ENCODE assay signal across 24 cellular contexts in the genomic region with DNA sequence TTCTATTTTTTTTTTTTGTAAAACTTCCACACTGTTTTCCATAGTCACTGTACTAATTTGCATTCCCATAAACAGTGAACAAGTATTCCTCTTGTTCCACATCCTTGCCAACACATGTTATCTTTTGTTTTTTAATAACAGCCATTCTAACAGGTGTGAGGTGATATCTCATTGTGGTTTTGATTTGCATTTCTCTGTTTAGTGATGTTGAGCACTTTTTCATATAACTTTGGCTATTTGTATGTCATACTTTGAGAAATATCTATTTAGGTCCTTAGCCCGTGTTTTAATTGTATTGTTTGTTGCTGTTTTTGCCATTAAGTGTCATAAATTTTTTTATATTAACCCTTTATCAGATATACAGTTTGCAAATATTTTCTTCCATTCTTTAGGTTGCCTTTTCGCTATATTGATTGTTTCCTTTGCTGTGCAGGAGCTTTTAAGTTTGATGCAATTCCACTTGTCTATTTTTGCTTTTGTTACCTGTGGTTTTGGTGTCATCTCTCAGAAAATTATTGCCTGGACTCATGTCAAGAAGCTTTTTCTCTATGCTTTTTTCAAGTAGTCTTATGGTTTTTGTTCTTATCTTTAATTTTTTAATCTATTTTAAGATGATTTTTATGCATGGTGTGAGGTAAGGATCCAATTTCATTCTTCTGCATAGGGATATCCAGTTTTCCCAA.
DNase-seq lines count a peak whose midpoint lies in the region; ATAC-seq and TF ChIP-seq lines count a peak whose summit lies in the region.
"Had no signal": no experiment of that assay in that cellular context is flagged by ENCODE, and none has a peak within 500 bp of the region (broad histone marks: within the 10 kb centered on the region; RNA-seq: fewer than 3 reads in every experiment).

No MANE protein-coding gene starts in this region.

- no peak overlapping the region for H2AFZ ChIP-seq in KMS-11 (ENCODE audit: low read depth)
- H2AFZ ChIP-seq: PC-9 had no signal

- H3K4me1 ChIP-seq in KMS-11 (ENCODE audit: low read depth, poor library complexity, severe bottlenecking) = peaks cover 63% of the 10 kb centered on the region
- H3K4me1 ChIP-seq: BE2C, SJSA1 had no signal

- ATAC-seq in GM18517 (IDR thresholded peaks at IDR 0.05; ENCODE audit: unreplicated experiment) (peak; percentile 75), GM19455 (IDR thresholded peaks at IDR 0.05; ENCODE audit: unreplicated experiment) (peak; percentile 46), HG03342 (IDR thresholded peaks at IDR 0.05; ENCODE audit: unreplicated experiment) (peak; percentile 51)
- ATAC-seq: HCT116, Right ventricle myocardium inferior had no signal

- H4K20me1 ChIP-seq in KMS-11 (ENCODE audit: insufficient read depth) = no peaks in the 10 kb centered on the region

- no peak for DNase-seq in NCI-H446 treated with DMSO at 0.1 percent for 48 hours (lab: John Stamatoyannopoulos, UW)
- DNase-seq in NCI-H524 (lab: John Stamatoyannopoulos, UW) = no peak
- DNase-seq in C1 segment of cervical spinal cord (lab: John Stamatoyannopoulos, UW) = no peak
- no peak for DNase-seq in activated naive CD4-positive, alpha-beta T cell treated with Interleukin-2 at 50 U/mL for 16 hours
- DNase-seq: 8988T, ACHN, BE2C, Calu3, DMS79 treated with DMSO at 0.1 percent for 48 hours, GF-D8, KBM-7, MG63, NCI-H2029, NCI-H510A, NCI-H774, PC-9, T-helper 2 cell had no signal

- H3K9ac ChIP-seq in KMS-11 = no peak overlapping the region

- H3K36me3 ChIP-seq in KMS-11 (ENCODE audit: insufficient read depth) = no peaks in the 10 kb centered on the region
- H3K36me3 ChIP-seq: BE2C, MG63, SJSA1 had no signal

- no peak overlapping the region for H3K4me3 ChIP-seq in KMS-11 (IDR thresholded peaks at IDR 0.05; ENCODE audit: insufficient read depth, low read depth, low read length)
- H3K4me3 ChIP-seq: MG63, PC-9, SJSA1 had no signal

- H3K79me2 ChIP-seq in KMS-11 (ENCODE audit: insufficient read depth, low read depth) = no peaks in the 10 kb centered on the region

- no peak for TF ChIP-seq CTCF in KMS-11 (conservative IDR thresholded peaks at IDR 0.05; ENCODE audit: low read depth, low read length)

- no peaks in the 10 kb centered on the region for H3K27me3 ChIP-seq in KMS-11 (ENCODE audit: insufficient read depth, low read depth)
- H3K27me3 ChIP-seq: MG63 had no signal

- peak overlapping the region; percentile 56 for H3K4me2 ChIP-seq in KMS-11
- H3K4me2 ChIP-seq: PC-9 had no signal

- no peak overlapping the region for H3K27ac ChIP-seq in KMS-11
- H3K27ac ChIP-seq: PC-9, SJSA1 had no signal
